Comparison of ENCODE assay signal across 23 cellular contexts in the genomic region with DNA sequence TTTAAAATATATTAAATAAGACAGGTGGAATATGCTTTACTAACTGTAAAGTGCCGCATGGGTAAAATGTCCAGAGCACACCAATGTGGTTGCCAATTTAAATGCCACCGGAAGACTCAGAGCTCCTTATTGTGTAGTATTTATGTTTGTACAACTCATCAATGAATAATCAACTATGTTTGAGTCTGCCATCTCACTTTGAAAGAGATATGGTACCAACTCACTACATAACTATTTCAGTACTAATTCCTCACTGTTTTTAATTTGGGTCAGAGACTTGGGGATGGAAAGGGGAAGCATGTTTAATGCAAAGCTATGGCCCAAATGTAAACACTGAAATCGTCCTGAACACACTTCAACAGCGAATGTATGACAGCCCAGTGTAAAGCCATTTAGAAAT.
DNase-seq lines count a peak whose midpoint lies in the region; ATAC-seq, FAIRE-seq and TF ChIP-seq lines count a peak whose summit lies in the region.
"Had no signal": no experiment of that assay in that cellular context is flagged by ENCODE, and none has a peak within 500 bp of the region (broad histone marks: within the 10 kb centered on the region; RNA-seq: fewer than 3 reads in every experiment).

No MANE protein-coding gene starts in this region.

- no peaks in the 10 kb centered on the region for H3K9me3 ChIP-seq in spleen
- no peaks in the 10 kb centered on the region for H3K9me3 ChIP-seq in BE2C
- H3K9me3 ChIP-seq: colonic mucosa, gastrocnemius medialis, left lung, psoas muscle had no signal

- H3K27me3 ChIP-seq in spleen (replicated peaks in 1 of 7), result no peaks in the 10 kb centered on the region
- peaks cover 24% of the 10 kb centered on the region for H3K27me3 ChIP-seq in BE2C
- H3K27me3 ChIP-seq: brain microvascular endothelial cell, colonic mucosa, gastrocnemius medialis, left lung had no signal

- FAIRE-seq in HTR-8/SVneo (lab: Jason Lieb, UNC), result peak; percentile 48
- peak; percentile 77 for FAIRE-seq in islet of Langerhans (lab: Jason Lieb, UNC)

- TF ChIP-seq POLR2A in spleen (IDR thresholded peaks at IDR 0.05), result no peak

- H3K27ac ChIP-seq in spleen, result no peak overlapping the region
- H3K27ac ChIP-seq: brain microvascular endothelial cell, colonic mucosa, gastrocnemius medialis, left lung, PC-9, psoas muscle, SK-N-MC had no signal

- no peak for ATAC-seq in GM19324 (IDR thresholded peaks at IDR 0.05; ENCODE audit: low FRiP score, unreplicated experiment)
- ATAC-seq: gastrocnemius medialis, GM23338, left lung had no signal

- H3K36me3 ChIP-seq in spleen (no peaks in the 10 kb centered on the region), BE2C (no peaks in the 10 kb centered on the region)
- H3K36me3 ChIP-seq: brain microvascular endothelial cell, colonic mucosa, gastrocnemius medialis, left lung had no signal

- DNase-seq in AG08396 (ENCODE audit: low spot score), result peak; percentile 24
- DNase-seq in HTR-8/SVneo (ENCODE audit: insufficient read length, low spot score), result no peak
- DNase-seq in amniotic epithelial cell (ENCODE audit: low read depth), result peak; percentile 14
- no peak for DNase-seq in spleen
- no peak for DNase-seq in BE2C
- DNase-seq in NCI-H2029 treated with DMSO at 0.1 percent for 48 hours (lab: John Stamatoyannopoulos, UW), result no peak
- DNase-seq: activated CD4-positive, alpha-beta T cell treated with anti-CD3 and anti-CD28 coated beads for 1 hour; activated CD8-positive, alpha-beta memory T cell treated with anti-CD3 and anti-CD28 coated beads for 24 hours; brain microvascular endothelial cell; colonic mucosa; DMS79 treated with DMSO at 0.1 percent for 48 hours; gastrocnemius medialis; left lung; NCI-H1436 treated with DMSO at 0.1 percent for 48 hours; NCI-H2227 treated with DMSO at 0.1 percent for 48 hours; NCI-H774; PC-9; psoas muscle; T-helper 9 cell had no signal

- H3K4me3 ChIP-seq in spleen, result no peak overlapping the region
- H3K4me3 ChIP-seq in BE2C (ENCODE audit: low read depth, low read length), result no peak overlapping the region
- H3K4me3 ChIP-seq: colonic mucosa, gastrocnemius medialis, GM23338, left lung, PC-9, psoas muscle, SK-N-MC had no signal

- H3K4me1 ChIP-seq in spleen (peaks cover 0 to 2% (median 0%) of the 10 kb centered on the region in 6 donors), BE2C (no peaks in the 10 kb centered on the region)
- H3K4me1 ChIP-seq: colonic mucosa, gastrocnemius medialis, left lung, psoas muscle had no signal

- TF ChIP-seq CTCF in spleen (IDR thresholded peaks at IDR 0.05 in 8 of 11, conservative IDR thresholded peaks at IDR 0.05 in 3 of 11) (no peak), BE2C (IDR thresholded peaks at IDR 0.05; ENCODE audit: low read depth, low read length) (no peak)

- intact Hi-C loops in spleen (cut with DNase I; ENCODE audit: low total_unique reads), result no loop called here

- 76 to 92% (median 79%) methylated on average over 4 of the region's 4 CpGs for whole genome bisulfite sequencing in spleen, 5 donors

Comparison
In these comparisons a context has a peak if more than half of its experiments do, and no peak if none do; other contexts are left out.
1. DNase-seq: peak in AG08396 (single experiment) and amniotic epithelial cell (single experiment); none in HTR-8/SVneo (single experiment), spleen (single experiment), BE2C (single experiment) and NCI-H2029 treated with DMSO at 0.1 percent for 48 hours (single experiment).